ENCODE assay signal across 16 cellular contexts in the genomic region with DNA sequence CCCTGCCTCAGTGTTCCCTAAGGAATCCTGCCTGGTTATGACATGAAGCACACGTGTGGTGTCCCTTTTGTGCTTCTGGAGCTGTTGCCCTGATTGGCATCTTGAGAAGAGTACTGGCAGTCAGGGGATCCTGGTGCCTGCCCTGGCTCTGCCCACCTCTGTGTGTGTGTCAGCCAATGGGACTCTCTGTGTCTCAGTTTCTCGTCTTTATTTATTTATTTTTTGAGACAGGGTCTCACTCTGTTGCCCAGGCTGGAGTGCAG.
"Had no signal": no experiment of that assay in that cellular context is flagged by ENCODE, and none has a peak within 500 bp of the region (broad histone marks: within the 10 kb centered on the region; RNA-seq: fewer than 3 reads in every experiment).

No MANE protein-coding gene starts in this region.

- H3K27me3 ChIP-seq: dorsolateral prefrontal cortex, esophagus muscularis mucosa, foreskin keratinocyte, gastroesophageal sphincter, heart right ventricle, left lung had no signal

- H3K4me3 ChIP-seq: coronary artery, dorsolateral prefrontal cortex, esophagus muscularis mucosa, gastroesophageal sphincter, heart right ventricle, left lung, lower lobe of right lung had no signal

- H3K4me1 ChIP-seq: esophagus muscularis mucosa, gastroesophageal sphincter, left lung, lower lobe of right lung had no signal

- ATAC-seq: foreskin keratinocyte, gastroesophageal sphincter, left cardiac atrium, left lung, left ventricle myocardium superior had no signal

- H3K36me3 ChIP-seq: esophagus muscularis mucosa, gastroesophageal sphincter, heart right ventricle, left lung, lower lobe of right lung had no signal

- DNase-seq: dermis blood vessel endothelial cell; effector CD4-positive, alpha-beta T cell; effector memory CD4-positive, alpha-beta T cell; foreskin keratinocyte; heart right ventricle; hippocampal formation; left cardiac atrium; left lung; left ventricle myocardium superior; lower lobe of right lung; mesenchymal stem cell; midbrain had no signal

- H3K27ac ChIP-seq: coronary artery, dorsolateral prefrontal cortex, esophagus muscularis mucosa, foreskin keratinocyte, gastroesophageal sphincter, heart right ventricle, left lung, lower lobe of right lung had no signal

- H3K9me3 ChIP-seq: lower lobe of right lung had no signal
